In the genomic region with DNA sequence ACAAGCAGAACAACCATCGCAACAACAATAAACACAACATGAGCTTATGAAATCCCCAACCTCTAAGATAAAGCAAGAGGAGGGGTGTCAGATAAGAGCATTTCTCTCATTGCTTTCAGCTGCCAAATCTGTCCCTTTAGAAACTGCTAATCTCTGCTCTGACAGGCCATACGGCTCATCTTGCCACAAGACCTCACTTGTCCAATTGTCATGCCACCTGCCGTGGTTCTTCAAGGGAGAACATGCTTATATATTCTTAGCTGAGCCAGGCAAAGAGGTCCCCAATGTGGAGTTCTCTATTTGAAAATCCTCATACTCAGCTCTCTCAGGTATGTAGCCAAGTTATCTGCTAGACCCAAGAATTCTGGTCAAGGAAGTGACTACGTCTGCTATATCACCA, we compare ENCODE assay signal across 25 cellular contexts.
"Had no signal": no experiment of that assay in that cellular context is flagged by ENCODE, and none has a peak within 500 bp of the region (broad histone marks: within the 10 kb centered on the region; RNA-seq: fewer than 3 reads in every experiment).

No MANE protein-coding gene starts in this region.

- H3K27ac ChIP-seq: breast epithelium, KMS-11, Peyer's patch, RWPE1 had no signal

- H3K9ac ChIP-seq: KMS-11 had no signal

- H3K4me3 ChIP-seq: breast epithelium, MG63, Peyer's patch had no signal

- ATAC-seq: activated CD8-positive, alpha-beta memory T cell treated with anti-CD3 and anti-CD28 coated beads, Interleukin-2, amount 10 ng/mL, durations not matched to agents 7 days and 5 days; T-helper 17 cell had no signal

- H3K9me3 ChIP-seq: breast epithelium, MG63, Peyer's patch had no signal

- DNase-seq: activated B cell treated with CpG ODN at 0.5 μM for 24 hours; activated CD4-positive, alpha-beta T cell treated with anti-CD3 and anti-CD28 coated beads for 1 hour; activated CD4-positive, alpha-beta T cell treated with anti-CD3 and anti-CD28 coated beads, Interleukin-2, amount 10 ng/mL, durations not matched to agents 24 days and 14 days; activated CD4-positive, alpha-beta T cell treated with anti-CD3 and anti-CD28 coated beads, Interleukin-2, amount 50 U/mL, for 48 hours; activated CD8-positive, alpha-beta memory T cell treated with anti-CD3 and anti-CD28 coated beads, Interleukin-2, amount 10 ng/mL, durations not matched to agents 7 days and 5 days; activated effector memory CD4-positive, alpha-beta T cell treated with Interleukin-2 at 50 U/mL for 16 hours; activated naive CD4-positive, alpha-beta T cell; activated T-cell treated with anti-CD3 and anti-CD28 coated beads, Interleukin-2, amount 50 U/mL, for 24 hours; aorta; caudate nucleus; MG63; MV-4-11; NCI-H1092 treated with DMSO at 0.1 percent for 48 hours; NCI-H1417 treated with DMSO at 0.1 percent for 48 hours; NCI-H187; NCI-H2081; NCI-H345; NCI-H510A; Peyer's patch; Right ventricle myocardium superior; T-helper 17 cell; T-helper 9 cell had no signal

- H3K36me3 ChIP-seq: breast epithelium, MG63, Peyer's patch had no signal
